17 cellular contexts compared by ENCODE assay signal in the genomic region with DNA sequence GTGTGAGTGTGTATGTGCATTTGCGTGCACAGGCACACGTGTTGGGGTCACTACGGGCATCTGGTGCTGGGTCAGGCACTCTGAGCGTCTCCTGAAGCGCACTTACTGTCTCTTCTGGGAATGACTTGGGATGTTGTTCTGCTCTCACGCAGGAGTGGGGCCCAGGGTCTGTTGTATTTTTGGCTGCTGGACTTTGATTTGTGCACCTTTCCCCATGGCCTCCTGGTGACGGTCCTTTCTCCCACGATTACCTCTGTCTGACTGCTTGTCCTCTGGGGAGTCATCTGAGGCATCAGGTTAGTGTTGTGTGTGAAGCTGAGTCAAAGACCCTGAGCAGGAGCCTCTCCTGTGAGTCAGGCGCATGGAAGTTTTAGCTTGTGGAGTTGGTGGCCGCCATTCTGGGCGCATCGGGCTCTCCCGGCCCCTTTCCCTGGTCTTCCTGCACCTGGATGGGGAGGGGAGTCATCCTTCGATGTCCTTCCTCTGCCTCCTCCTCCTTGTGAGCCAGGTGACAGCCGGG.
DNase-seq lines count a peak whose midpoint lies in the region; TF ChIP-seq lines count a peak whose summit lies in the region.
"Had no signal": no experiment of that assay in that cellular context is flagged by ENCODE, and none has a peak within 500 bp of the region (broad histone marks: within the 10 kb centered on the region; RNA-seq: fewer than 3 reads in every experiment).

No MANE protein-coding gene starts in this region.

- peak overlapping the region; percentile 77 for H3K14ac ChIP-seq in neuronal stem cell (ENCODE audit: low read length)

- peaks cover 52% of the 10 kb centered on the region for H3K79me1 ChIP-seq in neuronal stem cell (ENCODE audit: low read depth, low read length)

- peaks cover 94 to 100% (median 99%) of the 10 kb centered on the region in 10 experiments for H3K4me1 ChIP-seq in BLaER1 treated with 17β-estradiol and CSF1 and Interleukin-3, amounts not matched to agents 10 nM and 100 nM
- H3K4me1 ChIP-seq in esophagus muscularis mucosa, result peaks cover 100% of the 10 kb centered on the region in 4 donors
- H3K4me1 ChIP-seq in neuronal stem cell (ENCODE audit: control insufficient read depth in 2 of 2, insufficient read depth in 1 of 2, low read depth in 1 of 2, low read length in 2 of 2), result peaks cover 12 to 14% of the 10 kb centered on the region in 2 donors
- peaks cover 28% of the 10 kb centered on the region for H3K4me1 ChIP-seq in ovary (ENCODE audit: insufficient read depth)

- H3K27me3 Mint-ChIP-seq in activated CD4-positive, alpha-beta T cell treated with anti-CD3 and anti-CD28 coated beads, Interleukin-2, amount 10 ng/mL, durations not matched to agents 24 days and 14 days, result peaks cover 22% of the 10 kb centered on the region

- H2BK120ac ChIP-seq in neuronal stem cell (ENCODE audit: low read depth, low read length), result no peak overlapping the region

- H3K9ac ChIP-seq in BLaER1 treated with 17β-estradiol and CSF1 and Interleukin-3, amounts not matched to agents 10 nM and 100 nM, result peak overlapping the region in 7 of 11 experiments; percentile 20 to 65 (median 52); a peak in 4 of 22 replicates
- H3K9ac ChIP-seq in neuronal stem cell (ENCODE audit: low read depth, low read length, poor library complexity), result no peak overlapping the region

- no peaks in the 10 kb centered on the region for H3K9me3 ChIP-seq in BLaER1 treated with 17β-estradiol and CSF1 and Interleukin-3, amounts not matched to agents 10 nM and 100 nM (replicated peaks in 1 of 11)
- H3K9me3 ChIP-seq in esophagus muscularis mucosa, result no peaks in the 10 kb centered on the region
- no peaks in the 10 kb centered on the region for H3K9me3 ChIP-seq in neuronal stem cell (replicated peaks in 1 of 2; ENCODE audit: control insufficient read depth in 2 of 2, insufficient read depth in 1 of 2, low read depth in 1 of 2, low read length in 2 of 2)
- H3K9me3 ChIP-seq in ovary, result no peaks in the 10 kb centered on the region
- H3K9me3 ChIP-seq: left lung, SJSA1 had no signal

- H4K20me1 ChIP-seq in BLaER1 treated with 17β-estradiol and CSF1 and Interleukin-3, amounts not matched to agents 10 nM and 100 nM, result peaks cover 99 to 100% (median 99%) of the 10 kb centered on the region in 11 experiments

- no peak for DNase-seq in esophagus muscularis mucosa (ENCODE audit: extremely low spot score)
- DNase-seq in neuronal stem cell (ENCODE audit: low spot score), result no peak
- DNase-seq in ovary, result no peak
- DNase-seq in activated CD4-positive, alpha-beta T cell treated with anti-CD3 and anti-CD28 coated beads, Interleukin-2, amount 10 ng/mL, durations not matched to agents 24 days and 14 days, result no peak
- DNase-seq in DMS53 treated with DMSO at 0.1 percent for 48 hours (lab: John Stamatoyannopoulos, UW; ENCODE audit: unreplicated experiment), result no peak
- no peak for DNase-seq in KBM-7
- DNase-seq: anterior cingulate cortex; foreskin fibroblast; left lung; NCI-H1048; NCI-H2081 treated with DMSO at 0.1 percent for 48 hours; NCI-H526 treated with DMSO at 0.1 percent for 48 hours; stimulated activated naive CD8-positive, alpha-beta T cell treated with anti-CD3 and anti-CD28 coated beads, Interleukin-15, Interleukin-2, amounts not matched to agents 100 U/mL and 50 U/mL, for 24 hours had no signal

- no peak overlapping the region for H3K4me3 Mint-ChIP-seq in activated CD4-positive, alpha-beta T cell treated with anti-CD3 and anti-CD28 coated beads, Interleukin-2, amount 10 ng/mL, durations not matched to agents 24 days and 14 days

- peak overlapping the region; percentile 81 to 98 (median 93); a peak in 20 of 22 replicates for H3K4me2 ChIP-seq in BLaER1 treated with 17β-estradiol and CSF1 and Interleukin-3, amounts not matched to agents 10 nM and 100 nM
- H3K4me2 ChIP-seq in neuronal stem cell (ENCODE audit: insufficient read depth, low read length, poor library complexity, severe bottlenecking), result no peak overlapping the region

- no peak overlapping the region for H3K4me3 ChIP-seq in BLaER1 treated with 17β-estradiol and CSF1 and Interleukin-3, amounts not matched to agents 10 nM and 100 nM
- H3K4me3 ChIP-seq in esophagus muscularis mucosa (no peak overlapping the region), neuronal stem cell (ENCODE audit: low read length in 2 of 2) (no peak overlapping the region), ovary (no peak overlapping the region)
- H3K4me3 ChIP-seq: K562, left lung, SJSA1 had no signal

- H3K4me1 Mint-ChIP-seq in activated CD4-positive, alpha-beta T cell treated with anti-CD3 and anti-CD28 coated beads, Interleukin-2, amount 10 ng/mL, durations not matched to agents 24 days and 14 days, result peaks cover 25% of the 10 kb centered on the region

- in situ Hi-C loops in KBM-7 (cut with MboI; ENCODE audit: low pct_unique_long_range_greater_than_20kb, low sequenced_read_pairs), result no loop called here

- no peak overlapping the region for H2BK5ac ChIP-seq in neuronal stem cell (ENCODE audit: low read length)

- intact Hi-C loops in esophagus muscularis mucosa (cut with DNase I), result no loop called here
- intact Hi-C loops in ovary (cut with DNase I), result no loop called here
- intact Hi-C loops in activated CD4-positive, alpha-beta T cell treated with anti-CD3 and anti-CD28 coated beads, Interleukin-2, amount 10 ng/mL, durations not matched to agents 24 days and 14 days (cut with micrococcal nuclease), result no loop called here

- H4K91ac ChIP-seq in neuronal stem cell (ENCODE audit: low read depth, low read length, poor library complexity), result no peak overlapping the region

- H2BK15ac ChIP-seq in neuronal stem cell (ENCODE audit: low read length), result no peak overlapping the region

- TF ChIP-seq EP300 in esophagus muscularis mucosa (IDR thresholded peaks at IDR 0.05) (no peak), ovary (IDR thresholded peaks at IDR 0.05) (no peak)

- H3K23ac ChIP-seq in neuronal stem cell (ENCODE audit: low read depth, low read length, poor library complexity), result peak overlapping the region; percentile 1

- no peak overlapping the region for H3K4ac ChIP-seq in neuronal stem cell (ENCODE audit: low read length)

- H2AFZ ChIP-seq in neuronal stem cell (ENCODE audit: low read length), result no peak overlapping the region

- no peak overlapping the region for H3K27ac Mint-ChIP-seq in activated CD4-positive, alpha-beta T cell treated with anti-CD3 and anti-CD28 coated beads, Interleukin-2, amount 10 ng/mL, durations not matched to agents 24 days and 14 days

- H2BK12ac ChIP-seq in neuronal stem cell (ENCODE audit: low read length), result no peak overlapping the region

- H3K36me3 ChIP-seq in BLaER1 treated with 17β-estradiol and CSF1 and Interleukin-3, amounts not matched to agents 10 nM and 100 nM, result peaks cover 0 to 10% (median 0%) of the 10 kb centered on the region in 11 experiments; a peak in 3 of 22 replicates
- H3K36me3 ChIP-seq in esophagus muscularis mucosa (no peaks in the 10 kb centered on the region), neuronal stem cell (replicated peaks in 1 of 2; ENCODE audit: control insufficient read depth in 2 of 2, insufficient read depth in 2 of 2, low read length in 2 of 2) (no peaks in the 10 kb centered on the region), ovary (no peaks in the 10 kb centered on the region)
- H3K36me3 ChIP-seq: left lung, SJSA1 had no signal

- 79% methylated on average over 7 of the region's 15 CpGs for WGBS in esophagus muscularis mucosa
- no CpG with 5 or more reads among the region's 15 CpGs for WGBS in neuronal stem cell (ENCODE audit: extremely low coverage in 2 of 2, insufficient read length in 2 of 2, insufficient replicate concordance in 1 of 2), 2 donors
- 79 to 87% (median 82%) methylated on average over 15 of the region's 15 CpGs for WGBS in ovary, 3 donors

- no peak overlapping the region for H2AK5ac ChIP-seq in neuronal stem cell (ENCODE audit: low read depth, low read length)

- no peak overlapping the region for H4K8ac ChIP-seq in neuronal stem cell (ENCODE audit: low read depth, low read length)

- no peaks in the 10 kb centered on the region for H3K36me3 Mint-ChIP-seq in activated CD4-positive, alpha-beta T cell treated with anti-CD3 and anti-CD28 coated beads, Interleukin-2, amount 10 ng/mL, durations not matched to agents 24 days and 14 days (ENCODE audit: low read depth)

- no peaks in the 10 kb centered on the region for H3K9me3 Mint-ChIP-seq in activated CD4-positive, alpha-beta T cell treated with anti-CD3 and anti-CD28 coated beads, Interleukin-2, amount 10 ng/mL, durations not matched to agents 24 days and 14 days

- TF ChIP-seq POLR2A in esophagus muscularis mucosa (IDR thresholded peaks at IDR 0.05; ENCODE audit: low read depth), result no peak
- TF ChIP-seq POLR2A in ovary (IDR thresholded peaks at IDR 0.05), result no peak

- H3K18ac ChIP-seq in neuronal stem cell (ENCODE audit: low read length), result peak overlapping the region; percentile 7

- no peaks in the 10 kb centered on the region for H3K27me3 ChIP-seq in BLaER1 treated with 17β-estradiol and CSF1 and Interleukin-3, amounts not matched to agents 10 nM and 100 nM
- H3K27me3 ChIP-seq in esophagus muscularis mucosa, result no peaks in the 10 kb centered on the region
- no peaks in the 10 kb centered on the region for H3K27me3 ChIP-seq in neuronal stem cell (ENCODE audit: control insufficient read depth in 3 of 3, insufficient read depth in 3 of 3, low read depth in 1 of 3, low read length in 3 of 3)
- H3K27me3 ChIP-seq in ovary, result no peaks in the 10 kb centered on the region
- H3K27me3 ChIP-seq: left lung, SJSA1 had no signal

- H3K27ac ChIP-seq in BLaER1 treated with 17β-estradiol and CSF1 and Interleukin-3, amounts not matched to agents 10 nM and 100 nM, result peak overlapping the region in 1 of 11 experiments; percentile 18; a peak in 1 of 22 replicates
- H3K27ac ChIP-seq in VCaP, result peak overlapping the region; percentile 70; the same call in 1 of the 2 replicates
- peak overlapping the region; percentile 20 to 89 (median 82) for H3K27ac ChIP-seq in esophagus muscularis mucosa (replicated peaks in 1 of 4)
- H3K27ac ChIP-seq in neuronal stem cell (replicated peaks; ENCODE audit: low read length), result no peak overlapping the region
- H3K27ac ChIP-seq in ovary, result no peak overlapping the region
- H3K27ac ChIP-seq: left lung, SJSA1 had no signal

- TF ChIP-seq CTCF in VCaP (conservative IDR thresholded peaks at IDR 0.05), result no peak
- TF ChIP-seq CTCF in esophagus muscularis mucosa (IDR thresholded peaks at IDR 0.05), result no peak
- TF ChIP-seq CTCF in ovary (IDR thresholded peaks at IDR 0.05), result no peak

Comparison
In these comparisons a context has a peak if more than half of its experiments do, and no peak if none do; other contexts are left out.
1. H3K27ac ChIP-seq: peak in VCaP (single experiment) and esophagus muscularis mucosa (4 of 4); none in neuronal stem cell (single experiment) and ovary (0 of 2).